Comparison of ENCODE assay signal across 8 cellular contexts in genomic region chr18:47901624-47902362, GRCh38. TPM values are rescaled to one million over a fixed set of nuclear protein-coding genes. Genes with fewer than 3 reads are reported as not detected.
A peak's percentile ranks its signal among the peaks of the same experiment; 100 is the strongest.
DNase-seq lines count a peak whose midpoint lies in the region; ATAC-seq and TF ChIP-seq lines count a peak whose summit lies in the region.

No MANE protein-coding gene starts in this region.

- H3K27me3 ChIP-seq in OCI-LY3 (ENCODE audit: low read depth, low read length): no peaks in the 10 kb centered on the region
- H3K27me3 ChIP-seq in brain microvascular endothelial cell (replicated peaks): no peaks in the 10 kb centered on the region
- H3K27me3 ChIP-seq in H7 (ENCODE audit: control insufficient read depth, insufficient read depth, low read length): no peaks in the 10 kb centered on the region

- H3K79me2 ChIP-seq in OCI-LY3 (ENCODE audit: low read length): peaks cover 100% of the 10 kb centered on the region

- H3K9me3 Mint-ChIP-seq in naive B cell: peaks cover 15 to 70% (median 44%) of the 10 kb centered on the region in 7 donors

- DNase-seq in naive B cell: peak; percentile 63
- DNase-seq in inferior parietal cortex (ENCODE audit: extremely low spot score): no peak
- DNase-seq in brain microvascular endothelial cell: no peak
- DNase-seq in stimulated activated CD4-positive, alpha-beta T cell treated with anti-CD3 and anti-CD28 coated beads, Interleukin-4, amount 100 ng/mL, for 4 hours: no peak
- no peak for DNase-seq in H7

- no peak overlapping the region; the same call in 1 of the 2 replicates for H3K9ac ChIP-seq in OCI-LY3 (ENCODE audit: low read length)

- ATAC-seq in GM18907 (IDR thresholded peaks at IDR 0.05; ENCODE audit: unreplicated experiment): peak; percentile 93
- ATAC-seq in HG02840 (IDR thresholded peaks at IDR 0.05; ENCODE audit: low FRiP score, unreplicated experiment): peak; percentile 82
- peak; percentile 97 to 98 for ATAC-seq in naive B cell (ENCODE audit: low read depth in 2 of 2)

- peaks cover 8% of the 10 kb centered on the region for H3K9me3 ChIP-seq in OCI-LY3 (ENCODE audit: insufficient read depth, low read length)

- TF ChIP-seq CTCF in OCI-LY3 (IDR thresholded peaks at IDR 0.05; ENCODE audit: low read depth, low read length): no peak
- no peak for TF ChIP-seq CTCF in brain microvascular endothelial cell (IDR thresholded peaks at IDR 0.05; ENCODE audit: low read depth, low read length, missing control alignments)

- H3K4me2 ChIP-seq in OCI-LY3 (ENCODE audit: low read length): peak overlapping the region; percentile 68

- H3K27ac ChIP-seq in OCI-LY3 (ENCODE audit: low read length) (peak overlapping the region; percentile 26), brain microvascular endothelial cell (no peak overlapping the region)

- H3K4me3 ChIP-seq in OCI-LY3 (ENCODE audit: low read length): peak overlapping the region; percentile 40
- no peak overlapping the region for H3K4me3 ChIP-seq in brain microvascular endothelial cell (ENCODE audit: low read depth, low read length)
- no peak overlapping the region for H3K4me3 ChIP-seq in H7 (ENCODE audit: insufficient read depth, low read depth, low read length)

- peaks cover 45 to 51% of the 10 kb centered on the region in 2 donors for H3K36me3 Mint-ChIP-seq in naive B cell

- peaks cover 39% of the 10 kb centered on the region for H3K36me3 ChIP-seq in OCI-LY3 (replicated peaks; ENCODE audit: low read depth, low read length)
- no peaks in the 10 kb centered on the region for H3K36me3 ChIP-seq in brain microvascular endothelial cell (replicated peaks)
- no peaks in the 10 kb centered on the region; the same call in 1 of the 2 replicates for H3K36me3 ChIP-seq in H7 (replicated peaks; ENCODE audit: control insufficient read depth, insufficient read depth, low read length)

- H4K20me1 ChIP-seq in OCI-LY3 (ENCODE audit: insufficient read depth, low read length): peaks cover 97% of the 10 kb centered on the region

- peaks cover 20% of the 10 kb centered on the region for H3K4me1 ChIP-seq in OCI-LY3 (ENCODE audit: low read length)

- peaks cover 29 to 40% (median 34%) of the 10 kb centered on the region in 3 donors for H3K4me1 Mint-ChIP-seq in naive B cell

- H3K4me3 Mint-ChIP-seq in naive B cell: peak overlapping the region in 7 of 8 donors; percentile 4 to 64 (median 50)

- peak overlapping the region in 4 of 6 donors; percentile 2 to 47 (median 22) for H3K27ac Mint-ChIP-seq in naive B cell

- H2AFZ ChIP-seq in OCI-LY3 (ENCODE audit: low read depth, low read length): no peak overlapping the region

- H3K27me3 Mint-ChIP-seq in naive B cell: peaks cover 55 to 81% (median 59%) of the 10 kb centered on the region in 3 donors

- in situ Hi-C loops in brain microvascular endothelial cell (cut with HindIII; ENCODE audit: low pct_ligation_motif_present, low sequenced_read_pairs): no loop called here

RNA-seq across cellular contexts. Expression of gene SMAD2, which starts 28.7 kb away (rescaled TPM):
- 10 to 100 TPM; 49.9 to 77.9 (median 61.0) TPM for polyA plus RNA-seq in naive B cell (ENCODE audit: low read depth in 6 of 6)
- 63.3 and 68.1 TPM in 2 replicates for total RNA-seq in H7 (2014; rRNA removed; shearing (Covaris generic))
